In the genomic region with DNA sequence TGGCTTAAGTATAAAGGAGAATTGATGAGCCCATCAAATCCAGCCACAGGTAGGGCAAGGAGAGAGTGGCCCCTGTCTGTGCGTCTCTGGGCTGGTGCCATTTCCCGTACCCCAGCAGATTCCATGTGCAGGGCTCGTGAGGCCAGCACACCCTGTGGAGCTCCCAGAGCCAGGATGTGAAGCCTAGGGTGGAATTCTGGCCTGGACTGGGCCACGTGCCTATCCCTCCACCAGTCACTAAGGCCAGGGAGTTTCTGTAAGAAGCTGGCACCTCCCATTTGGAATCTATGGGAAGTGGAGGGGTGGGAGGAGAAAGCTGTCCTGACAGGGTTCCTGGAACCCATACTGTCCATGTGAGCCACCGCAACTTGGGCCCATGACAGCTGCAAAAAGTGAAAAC, we compare ENCODE assay signal across 12 cellular contexts.
"Had no signal": no experiment of that assay in that cellular context is flagged by ENCODE, and none has a peak within 500 bp of the region (broad histone marks: within the 10 kb centered on the region; RNA-seq: fewer than 3 reads in every experiment).

No MANE protein-coding gene starts in this region.

- H3K27me3 Mint-ChIP-seq: activated CD4-positive, alpha-beta T cell treated with anti-CD3 and anti-CD28 coated beads, Interleukin-2, amount 10 ng/mL, durations not matched to agents 7 days and 5 days; activated naive CD8-positive, alpha-beta T cell treated with anti-CD3 and anti-CD28 coated beads for 36 hours; T-helper 17 cell had no signal

- DNase-seq: activated CD4-positive, alpha-beta T cell treated with anti-CD3 and anti-CD28 coated beads, Interleukin-2, amount 10 ng/mL, durations not matched to agents 7 days and 5 days; activated CD4-positive, CD25-positive, alpha-beta regulatory T cell; activated effector memory CD4-positive, alpha-beta T cell treated with anti-CD3 and anti-CD28 coated beads, Interleukin-2, amount 50 U/mL, for 16 hours; activated naive CD8-positive, alpha-beta T cell treated with anti-CD3 and anti-CD28 coated beads for 36 hours; activated T-cell treated with anti-CD3 and anti-CD28 coated beads, Interleukin-2, amount 50 U/mL, for 4 hours; glutamatergic neuron; mesenchymal stem cell; stimulated activated CD4-positive, alpha-beta T cell treated with anti-CD3 and anti-CD28 coated beads, Interleukin-15, amount 100 ng/mL, for 24 hours; stimulated activated CD4-positive, alpha-beta T cell treated with anti-CD3 and anti-CD28 coated beads, Interleukin-4, amount 100 ng/mL, for 4 hours; T-helper 17 cell; transverse colon had no signal

- H3K9me3 Mint-ChIP-seq: activated CD4-positive, alpha-beta T cell treated with anti-CD3 and anti-CD28 coated beads, Interleukin-2, amount 10 ng/mL, durations not matched to agents 7 days and 5 days; activated T-cell treated with anti-CD3 and anti-CD28 coated beads, Interleukin-2, amount 50 U/mL, for 4 hours; neural crest cell had no signal

- H3K27ac Mint-ChIP-seq: activated CD4-positive, alpha-beta T cell treated with anti-CD3 and anti-CD28 coated beads, Interleukin-2, amount 10 ng/mL, durations not matched to agents 7 days and 5 days; activated naive CD8-positive, alpha-beta T cell treated with anti-CD3 and anti-CD28 coated beads for 36 hours; T-helper 17 cell had no signal

- ATAC-seq: activated T-cell treated with anti-CD3 and anti-CD28 coated beads, Interleukin-2, amount 50 U/mL, for 4 hours; T-helper 17 cell had no signal

- H3K4me3 Mint-ChIP-seq: activated CD4-positive, alpha-beta T cell treated with anti-CD3 and anti-CD28 coated beads, Interleukin-2, amount 10 ng/mL, durations not matched to agents 7 days and 5 days; activated naive CD8-positive, alpha-beta T cell treated with anti-CD3 and anti-CD28 coated beads for 36 hours; activated T-cell treated with anti-CD3 and anti-CD28 coated beads, Interleukin-2, amount 50 U/mL, for 4 hours; neural crest cell; T-helper 17 cell had no signal
